Comparison of ENCODE assay signal across 8 cellular contexts in the genomic region with DNA sequence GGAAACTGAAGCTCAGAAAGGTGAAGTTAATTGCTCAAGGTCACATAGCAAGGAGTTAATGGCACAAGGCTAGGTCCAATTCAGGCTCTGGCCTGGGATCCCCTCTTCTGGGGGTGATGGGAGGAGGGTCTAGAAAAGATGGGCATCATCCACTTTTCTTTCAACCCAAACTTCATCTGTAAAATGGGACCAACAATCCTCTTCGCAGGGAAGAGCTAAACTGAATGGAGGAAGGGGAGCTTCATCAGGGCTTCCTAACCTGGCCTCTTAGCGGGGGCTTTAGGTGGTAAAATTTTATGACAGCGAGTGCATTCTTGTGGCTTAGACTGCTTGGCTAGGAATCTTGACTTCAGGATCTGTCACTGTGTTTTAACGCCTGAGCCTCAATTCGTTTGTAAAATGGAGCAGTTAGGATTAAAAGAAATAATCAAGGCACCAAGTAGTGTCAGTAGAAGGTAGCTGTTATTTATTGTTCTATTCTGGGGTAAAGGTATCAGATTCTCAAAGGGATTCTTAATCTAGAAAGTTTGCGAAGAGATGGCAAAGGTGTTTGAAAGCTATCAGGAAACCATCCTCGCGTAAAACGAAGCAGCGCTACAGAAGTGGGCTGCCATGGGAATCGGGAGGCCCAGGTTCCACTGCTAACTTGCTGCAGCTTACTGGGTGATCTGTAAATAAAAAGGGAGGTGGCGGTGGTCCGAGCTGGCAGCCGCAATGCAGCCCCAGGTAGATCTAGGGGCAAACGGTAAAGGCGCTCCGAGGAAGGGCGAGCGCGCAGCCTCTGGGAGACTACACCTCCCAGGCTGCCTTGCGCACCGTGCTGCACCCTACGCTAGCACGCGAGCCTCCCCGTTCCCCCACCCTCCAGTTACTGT. TPM values are rescaled to one million over a fixed set of nuclear protein-coding genes. Genes with fewer than 3 reads are reported as not detected.
DNase-seq lines count a peak whose midpoint lies in the region; ATAC-seq, FAIRE-seq and TF ChIP-seq lines count a peak whose summit lies in the region.

No MANE protein-coding gene starts in this region.

- peak overlapping the region; percentile 99 for H3K27ac Mint-ChIP-seq in activated T-cell treated with anti-CD3 and anti-CD28 coated beads, Interleukin-2, amount 50 U/mL, for 72 hours
- peak overlapping the region; percentile 97 to 100 (median 100) for H3K27ac Mint-ChIP-seq in immature natural killer cell
- H3K27ac Mint-ChIP-seq in stimulated activated memory B cell treated with anti-CD40 and anti-IgM and Interleukin-4, amounts not matched to agents 10 μg/mL and 1 μg/mL and 100 μg/mL, for 72 hours, result peak overlapping the region; percentile 99

- peak overlapping the region; percentile 95 for H3K9ac ChIP-seq in GM12878 (ENCODE audit: control insufficient read depth, insufficient read depth, low read length)

- no peak for TF ChIP-seq RAD21 in GM12878 (IDR thresholded peaks at IDR 0.05; ENCODE audit: insufficient read depth, low read depth, low read length)

- SMC1A ChIA-PET in GM12878 (lab: Charles Lee; ENCODE audit: uncharacterized antibody, unreplicated experiment), result interaction anchor here (0.6 to 6.9 kb wide), 18 partner anchors 8 to 605 kb away, joined by 3 to 80 read pairs (median 3); partner anchors contain the start of genes DCTPP1, FBRS and PRR14

- DNase-seq in activated T-cell treated with anti-CD3 and anti-CD28 coated beads, Interleukin-2, amount 50 U/mL, for 72 hours, result no peak
- DNase-seq in activated T-cell treated with anti-CD3 and anti-CD28 coated beads, Interleukin-2, amount 50 U/mL, for 48 hours, result no peak
- DNase-seq in HEK293T (ENCODE audit: extremely low spot score), result peak; percentile 99
- peak; percentile 95 for DNase-seq in NCI-H2029 (lab: John Stamatoyannopoulos, UW)
- DNase-seq in GM12878 (ENCODE audit: low read depth, low spot score), result no peak
- no peak for DNase-seq in immature natural killer cell
- DNase-seq in NK-92 treated with Interleukin-12 subunit alpha and Interleukin-12 subunit beta, amount 100 ng/mL, for 24 hours (lab: John Stamatoyannopoulos, UW), result no peak

- no peak for TF ChIP-seq POLR2A in GM12878 (IDR thresholded peaks at IDR 0.05; ENCODE audit: low read depth, low read length)

- H3K4me1 ChIP-seq in GM12878 (ENCODE audit: control insufficient read depth, insufficient read depth, low read length), result peaks cover 10% of the 10 kb centered on the region

- in situ Hi-C loops in GM12878 (cut with MboI), result loop anchor here (5.0 to 10.0 kb wide), 2 partner anchors 35 to 513 kb away; partner anchors contain the start of gene CORO1A

- peaks cover 49% of the 10 kb centered on the region for H3K4me1 Mint-ChIP-seq in activated T-cell treated with anti-CD3 and anti-CD28 coated beads, Interleukin-2, amount 50 U/mL, for 72 hours (ENCODE audit: low read depth)
- H3K4me1 Mint-ChIP-seq in immature natural killer cell, result peaks cover 31 to 38% of the 10 kb centered on the region in 2 donors
- H3K4me1 Mint-ChIP-seq in stimulated activated memory B cell treated with anti-CD40 and anti-IgM and Interleukin-4, amounts not matched to agents 10 μg/mL and 1 μg/mL and 100 μg/mL, for 72 hours, result peaks cover 38% of the 10 kb centered on the region

- peaks cover 4 to 24% of the 10 kb centered on the region in 2 donors for H3K36me3 Mint-ChIP-seq in activated T-cell treated with anti-CD3 and anti-CD28 coated beads, Interleukin-2, amount 50 U/mL, for 72 hours (ENCODE audit: insufficient read depth in 2 of 2)
- peaks cover 0 to 4% (median 3%) of the 10 kb centered on the region in 3 donors for H3K36me3 Mint-ChIP-seq in immature natural killer cell
- H3K36me3 Mint-ChIP-seq in stimulated activated memory B cell treated with anti-CD40 and anti-IgM and Interleukin-4, amounts not matched to agents 10 μg/mL and 1 μg/mL and 100 μg/mL, for 72 hours, result peaks cover 23% of the 10 kb centered on the region

- H3K9me3 ChIP-seq in GM12878 (replicated peaks; ENCODE audit: control insufficient read depth, insufficient read depth, low read length), result no peaks in the 10 kb centered on the region

- no peaks in the 10 kb centered on the region for H3K27me3 Mint-ChIP-seq in activated T-cell treated with anti-CD3 and anti-CD28 coated beads, Interleukin-2, amount 50 U/mL, for 72 hours (ENCODE audit: low read depth)
- peaks cover 16 to 20% (median 18%) of the 10 kb centered on the region in 3 donors for H3K27me3 Mint-ChIP-seq in immature natural killer cell (ENCODE audit: low read depth in 3 of 3)
- H3K27me3 Mint-ChIP-seq in stimulated activated memory B cell treated with anti-CD40 and anti-IgM and Interleukin-4, amounts not matched to agents 10 μg/mL and 1 μg/mL and 100 μg/mL, for 72 hours, result no peaks in the 10 kb centered on the region

- H3K4me3 Mint-ChIP-seq in activated T-cell treated with anti-CD3 and anti-CD28 coated beads, Interleukin-2, amount 50 U/mL, for 72 hours, result peak overlapping the region; percentile 97 to 100
- H3K4me3 Mint-ChIP-seq in immature natural killer cell, result peak overlapping the region; percentile 97 to 99 (median 98)
- H3K4me3 Mint-ChIP-seq in stimulated activated memory B cell treated with anti-CD40 and anti-IgM and Interleukin-4, amounts not matched to agents 10 μg/mL and 1 μg/mL and 100 μg/mL, for 72 hours, result peak overlapping the region; percentile 93

- BruUV-seq in GM12878 (replicated peaks; lab: Mats Ljungman, UMichigan), result TSS peak; percentile 89

- H3K36me3 ChIP-seq in GM12878 (ENCODE audit: control insufficient read depth in 2 of 2, insufficient read depth in 2 of 2, low read length in 1 of 2), result peaks cover 6 to 15% of the 10 kb centered on the region in 2 experiments

- CTCF ChIA-PET in HEK293T (lab: Yijun Ruan, JAX), result interaction anchor here (0.5 to 1.8 kb wide), 6 partner anchors 11 to 268 kb away, joined by 3 to 7 read pairs (median 4); partner anchors contain the start of genes DCTPP1 and FBRS
- CTCF ChIA-PET in GM12878 (lab: Yijun Ruan, JAX), result interaction anchor here (0.5 to 5.8 kb wide), 21 partner anchors 10 to 606 kb away, joined by 3 to 61 read pairs (median 4); partner anchors contain the start of genes DCTPP1, FBRS, PRR14 and TBX6

- TF ChIP-seq EP300 in GM12878 (IDR thresholded peaks at IDR 0.05; ENCODE audit: borderline replicate concordance in 1 of 2, control insufficient read depth in 1 of 2, low read depth in 2 of 2, low read length in 2 of 2), result no peak; a peak in 1 of 4 replicates

- H2AFZ ChIP-seq in GM12878 (ENCODE audit: control insufficient read depth, low read depth, low read length), result peak overlapping the region; percentile 89

- no peaks in the 10 kb centered on the region for H3K9me3 Mint-ChIP-seq in activated T-cell treated with anti-CD3 and anti-CD28 coated beads, Interleukin-2, amount 50 U/mL, for 72 hours
- H3K9me3 Mint-ChIP-seq in immature natural killer cell, result no peaks in the 10 kb centered on the region
- H3K9me3 Mint-ChIP-seq in stimulated activated memory B cell treated with anti-CD40 and anti-IgM and Interleukin-4, amounts not matched to agents 10 μg/mL and 1 μg/mL and 100 μg/mL, for 72 hours, result no peaks in the 10 kb centered on the region

- WGBS in GM12878 (ENCODE audit: insufficient coverage, insufficient replicate concordance, low lambda C conversion rate, missing lambda C conversion rate), result 5% methylated on average over 26 of the region's 26 CpGs

- H3K79me2 ChIP-seq in GM12878 (ENCODE audit: control insufficient read depth, insufficient read depth, low read length), result peaks cover 34% of the 10 kb centered on the region

- POLR2A ChIA-PET in HEK293T (lab: Yijun Ruan, JAX) (interaction anchor here (0.5 to 3.7 kb wide), 25 partner anchors 9 to 890 kb away, joined by 3 to 57 read pairs (median 4); partner anchors contain the start of genes DCTPP1, FBRS, PHKG2 and PRR14), GM12878 (lab: Charles Lee) (interaction anchor here (0.5 to 2.3 kb wide), 8 partner anchors 8 to 125 kb away, joined by 3 to 36 read pairs (median 4); partner anchors contain the start of genes FBRS, PRR14 and ZNF785)

- H3K4me3 ChIP-seq in GM12878, result peak overlapping the region; percentile 78

- RAD21 ChIA-PET in GM12878 (lab: Charles Lee; ENCODE audit: unreplicated experiment), result interaction anchor here (0.8 to 8.0 kb wide), 8 partner anchors 9 to 268 kb away, joined by 3 to 64 read pairs (median 4); partner anchors contain the start of genes DCTPP1, FBRS and PRR14

- FAIRE-seq in GM12878 (lab: Jason Lieb, UNC), result no peak

- peak; percentile 90 for ATAC-seq in activated T-cell treated with anti-CD3 and anti-CD28 coated beads, Interleukin-2, amount 50 U/mL, for 72 hours (replicated peaks in 1 of 2)
- ATAC-seq in GM12878, result peak; percentile 92
- peak; percentile 96 for ATAC-seq in stimulated activated memory B cell treated with anti-CD40 and anti-IgM and Interleukin-4, amounts not matched to agents 10 μg/mL and 1 μg/mL and 100 μg/mL, for 72 hours

- no peaks in the 10 kb centered on the region for H3K27me3 ChIP-seq in GM12878 (replicated peaks in 1 of 2; ENCODE audit: control insufficient read depth in 2 of 2, insufficient read depth in 2 of 2, low read length in 1 of 2)

- TF ChIP-seq CTCF in GM12878 (IDR thresholded peaks at IDR 0.05 in 2 of 3, conservative IDR thresholded peaks at IDR 0.05 in 1 of 3; ENCODE audit: control insufficient read depth in 2 of 3, extremely low read depth in 1 of 3, insufficient read depth in 1 of 3, low read depth in 3 of 3, low read length in 3 of 3), result no peak

- H4K20me1 ChIP-seq in GM12878 (ENCODE audit: control insufficient read depth, insufficient read depth), result no peaks in the 10 kb centered on the region

- intact Hi-C loops in GM12878 (cut with micrococcal nuclease; ENCODE audit: unreplicated experiment), result loop anchor here (1.0 to 10.0 kb wide), 2 partner anchors 39 to 227 kb away; partner anchors contain the start of genes FBRS and FBXL19

- H3K4me2 ChIP-seq in GM12878 (ENCODE audit: control insufficient read depth, insufficient read depth), result peak overlapping the region; percentile 85

- H3K27ac ChIP-seq in GM12878 (ENCODE audit: control insufficient read depth, insufficient read depth), result peak overlapping the region; percentile 98

RNA-seq across cellular contexts. Expression of gene SRCAP, which starts 1.5 kb away (rescaled TPM):
- total RNA-seq in activated T-cell treated with anti-CD3 and anti-CD28 coated beads, Interleukin-2, amount 50 U/mL, for 72 hours, result 10 to 100 TPM; 52.9 to 64.7 TPM
- total RNA-seq in GM12878 (2013; cell fraction: nucleolus; rRNA removed), result 32.7 and 35.5 TPM in 2 replicates
- 12.0 and 12.8 TPM in 2 replicates for total RNA-seq in GM12878 (2014; rRNA removed)
- total RNA-seq in GM12878 (2014; rRNA removed; fragmentation: Illumina TruSeq; extraction: Trizol), result 3.3 and 4.0 TPM in 2 replicates
- 48.1 and 58.4 TPM in 2 replicates for total RNA-seq in GM12878 (2021)
- 6.8 TPM for polyA plus RNA-seq in GM12878 (2011; ENCODE audit: low read depth)
- polyA plus RNA-seq in GM12878 (2011; rRNA removed), result 1.7 and 2.6 TPM in 2 replicates
- polyA plus RNA-seq in GM12878 (2011; cell fraction: cytosol; rRNA removed), result 2.0 and 2.9 TPM in 2 replicates
- 20.1 and 27.5 TPM in 2 replicates for polyA plus RNA-seq in GM12878 (2011; cell fraction: nucleus; rRNA removed)
- polyA plus RNA-seq in GM12878 (2012), result 12.1 and 17.7 TPM in 2 replicates
- 7.1 and 11.2 TPM in 2 replicates for polyA plus RNA-seq in GM12878 (2014; fragmentation: Illumina TruSeq; extraction: Trizol)
- polyA plus RNA-seq in GM12878 (2014; fragmentation: Nextera tagmentation; extraction: Ambion mirVana), result under 1 TPM; 0.24 to 0.31 TPM
- polyA plus RNA-seq in GM12878 (2014; rRNA removed), result 12.5 and 22.3 TPM in 2 replicates
- polyA plus RNA-seq in GM12878 (2016; fragmentation: Nextera tagmentation; extraction: Ambion mirVana), result 10 to 100 TPM; 35.7 to 45.8 TPM
- polyA minus RNA-seq in GM12878 (2011; rRNA and poly(A)+ RNA removed), result 10.6 TPM in 2 replicates
- 14.4 and 16.1 TPM in 2 replicates for polyA minus RNA-seq in GM12878 (2011; cell fraction: cytosol; rRNA and poly(A)+ RNA removed)
- polyA minus RNA-seq in GM12878 (2011; cell fraction: nucleus; rRNA and poly(A)+ RNA removed), result 12.8 and 23.9 TPM in 2 replicates
- polyA plus RNA-seq in immature natural killer cell, result 10 to 100 TPM in 1 of 3 donors, 1 to 10 TPM in 2; 1.9 to 38.9 (median 2.8) TPM

RNA-seq across cellular contexts. Expression of gene FBRS, which starts 39.3 kb away (rescaled TPM):
- 100 to 1,000 TPM; 170 to 185 TPM for total RNA-seq in activated T-cell treated with anti-CD3 and anti-CD28 coated beads, Interleukin-2, amount 50 U/mL, for 72 hours
- 116 and 142 TPM in 2 replicates for total RNA-seq in GM12878 (2013; cell fraction: nucleolus; rRNA removed)
- total RNA-seq in GM12878 (2014; rRNA removed) (19.0 and 23.7 TPM in 2 replicates), GM12878 (2014; rRNA removed; fragmentation: Illumina TruSeq; extraction: Trizol) (13.5 and 15.7 TPM in 2 replicates), GM12878 (2021) (82.5 and 87.6 TPM in 2 replicates)
- polyA plus RNA-seq in GM12878 (2011; ENCODE audit: low read depth), result 30.6 TPM
- polyA plus RNA-seq in GM12878 (2011; rRNA removed) (8.1 and 13.6 TPM in 2 replicates), GM12878 (2014; fragmentation: Illumina TruSeq; extraction: Trizol) (17.0 and 28.4 TPM in 2 replicates), GM12878 (2014; fragmentation: Nextera tagmentation; extraction: Ambion mirVana) (under 1 TPM; 0.45 to 0.95 TPM), GM12878 (2014; rRNA removed) (41.1 and 52.4 TPM in 2 replicates), GM12878 (2016; fragmentation: Nextera tagmentation; extraction: Ambion mirVana) (1 to 10 TPM; 5.9 to 6.7 TPM), immature natural killer cell (1 to 10 TPM in 2 of 3 donors, under 1 TPM in 1; 0.06 to 5.5 (median 1.9) TPM)
- polyA plus RNA-seq in GM12878 (2011; cell fraction: cytosol; rRNA removed), result 12.3 and 14.0 TPM in 2 replicates
- polyA plus RNA-seq in GM12878 (2011; cell fraction: nucleus; rRNA removed), result 184 and 210 TPM in 2 replicates
- 44.9 and 56.9 TPM in 2 replicates for polyA plus RNA-seq in GM12878 (2012)
- 17.2 and 38.3 TPM in 2 replicates for polyA minus RNA-seq in GM12878 (2011; rRNA and poly(A)+ RNA removed)
- 19.2 and 24.1 TPM in 2 replicates for polyA minus RNA-seq in GM12878 (2011; cell fraction: cytosol; rRNA and poly(A)+ RNA removed)
- 70.4 and 98.9 TPM in 2 replicates for polyA minus RNA-seq in GM12878 (2011; cell fraction: nucleus; rRNA and poly(A)+ RNA removed)

RNA-seq across cellular contexts. Expression of gene PRR14, which starts 46.7 kb away (rescaled TPM):
- 100 to 1,000 TPM; 108 to 124 TPM for total RNA-seq in activated T-cell treated with anti-CD3 and anti-CD28 coated beads, Interleukin-2, amount 50 U/mL, for 72 hours
- 26.8 and 27.4 TPM in 2 replicates for total RNA-seq in GM12878 (2013; cell fraction: nucleolus; rRNA removed)
- total RNA-seq in GM12878 (2014; rRNA removed) (16.3 and 18.8 TPM in 2 replicates), GM12878 (2014; rRNA removed; fragmentation: Illumina TruSeq; extraction: Trizol) (8.4 and 9.4 TPM in 2 replicates), GM12878 (2021) (58.5 and 66.8 TPM in 2 replicates)
- polyA plus RNA-seq in GM12878 (2011; ENCODE audit: low read depth), result 15.9 TPM
- polyA plus RNA-seq in GM12878 (2011; rRNA removed) (8.7 and 12.3 TPM in 2 replicates), GM12878 (2014; fragmentation: Illumina TruSeq; extraction: Trizol) (15.6 and 19.5 TPM in 2 replicates), GM12878 (2014; fragmentation: Nextera tagmentation; extraction: Ambion mirVana) (1 to 10 TPM; 2.5 to 8.7 TPM), GM12878 (2014; rRNA removed) (41.3 and 43.5 TPM in 2 replicates), GM12878 (2016; fragmentation: Nextera tagmentation; extraction: Ambion mirVana) (10 to 100 TPM; 28.9 to 31.9 TPM), immature natural killer cell (10 to 100 TPM; 10.6 to 29.5 (median 12.9) TPM)
- 11.7 and 12.4 TPM in 2 replicates for polyA plus RNA-seq in GM12878 (2011; cell fraction: cytosol; rRNA removed)
- 72.9 and 93.5 TPM in 2 replicates for polyA plus RNA-seq in GM12878 (2011; cell fraction: nucleus; rRNA removed)
- 37.7 and 38.0 TPM in 2 replicates for polyA plus RNA-seq in GM12878 (2012)
- 6.6 and 7.9 TPM in 2 replicates for polyA minus RNA-seq in GM12878 (2011; rRNA and poly(A)+ RNA removed)
- polyA minus RNA-seq in GM12878 (2011; cell fraction: cytosol; rRNA and poly(A)+ RNA removed), result 9.4 and 10.1 TPM in 2 replicates
- 23.7 and 35.2 TPM in 2 replicates for polyA minus RNA-seq in GM12878 (2011; cell fraction: nucleus; rRNA and poly(A)+ RNA removed)

RNA-seq across cellular contexts. Expression of gene PHKG2, which starts 50.7 kb away (rescaled TPM):
- 10 to 100 TPM; 38.0 to 38.5 TPM for total RNA-seq in activated T-cell treated with anti-CD3 and anti-CD28 coated beads, Interleukin-2, amount 50 U/mL, for 72 hours
- total RNA-seq in GM12878 (2013; cell fraction: nucleolus; rRNA removed), result 38.4 and 43.6 TPM in 2 replicates
- total RNA-seq in GM12878 (2014; rRNA removed) (41.8 and 43.9 TPM in 2 replicates), GM12878 (2014; rRNA removed; fragmentation: Illumina TruSeq; extraction: Trizol) (18.3 and 19.7 TPM in 2 replicates), GM12878 (2021) (35.8 and 38.0 TPM in 2 replicates)
- 16.3 TPM for polyA plus RNA-seq in GM12878 (2011; ENCODE audit: low read depth)
- polyA plus RNA-seq in GM12878 (2011; rRNA removed) (26.6 and 36.1 TPM in 2 replicates), GM12878 (2014; fragmentation: Illumina TruSeq; extraction: Trizol) (26.0 and 36.4 TPM in 2 replicates), GM12878 (2014; fragmentation: Nextera tagmentation; extraction: Ambion mirVana) (1 to 10 TPM; 5.2 to 8.8 TPM), GM12878 (2014; rRNA removed) (47.4 and 54.2 TPM in 2 replicates), GM12878 (2016; fragmentation: Nextera tagmentation; extraction: Ambion mirVana) (10 to 100 TPM; 47.3 to 50.1 TPM), immature natural killer cell (10 to 100 TPM; 49.2 to 91.0 (median 62.7) TPM)
- 42.5 and 54.9 TPM in 2 replicates for polyA plus RNA-seq in GM12878 (2011; cell fraction: cytosol; rRNA removed)
- 131 and 156 TPM in 2 replicates for polyA plus RNA-seq in GM12878 (2011; cell fraction: nucleus; rRNA removed)
- 26.0 and 30.1 TPM in 2 replicates for polyA plus RNA-seq in GM12878 (2012)
- polyA minus RNA-seq in GM12878 (2011; rRNA and poly(A)+ RNA removed), result 25.9 and 39.8 TPM in 2 replicates
- polyA minus RNA-seq in GM12878 (2011; cell fraction: cytosol; rRNA and poly(A)+ RNA removed), result 12.4 and 13.7 TPM in 2 replicates
- polyA minus RNA-seq in GM12878 (2011; cell fraction: nucleus; rRNA and poly(A)+ RNA removed), result 22.2 and 47.6 TPM in 2 replicates

Comparison
In these comparisons a context has a peak if more than half of its experiments do, and no peak if none do; other contexts are left out.
1. DNase-seq: peak in HEK293T (single experiment) and NCI-H2029 (single experiment); none in activated T-cell treated with anti-CD3 and anti-CD28 coated beads, Interleukin-2, amount 50 U/mL, for 72 hours (0 of 2), activated T-cell treated with anti-CD3 and anti-CD28 coated beads, Interleukin-2, amount 50 U/mL, for 48 hours (0 of 2), GM12878 (single experiment), immature natural killer cell (0 of 3) and NK-92 treated with Interleukin-12 subunit alpha and Interleukin-12 subunit beta, amount 100 ng/mL, for 24 hours (single experiment).
2. Peak in every context shown above with its lines, with median percentiles within 50 percentile points of each other: ATAC-seq, H3K27ac Mint-ChIP-seq and H3K4me3 Mint-ChIP-seq.